Comparison of ENCODE assay signal across 9 cellular contexts in genomic region chr1:84479998-84480397, GRCh38. TPM values are rescaled to one million over a fixed set of nuclear protein-coding genes. Genes with fewer than 3 reads are reported as not detected.
DNase-seq lines count a peak whose midpoint lies in the region; ATAC-seq, FAIRE-seq and TF ChIP-seq lines count a peak whose summit lies in the region.
"Had no signal": no experiment of that assay in that cellular context is flagged by ENCODE, and none has a peak within 500 bp of the region (broad histone marks: within the 10 kb centered on the region; RNA-seq: fewer than 3 reads in every experiment).

No MANE protein-coding gene starts in this region.

- no peaks in the 10 kb centered on the region for H3K9me3 ChIP-seq in mucosa of rectum (ENCODE audit: control insufficient read depth in 2 of 2, low read length in 2 of 2)

- H2AFZ ChIP-seq in KMS-11 (ENCODE audit: low read depth) = peak overlapping the region; percentile 90; the same call in 1 of the 2 replicates

- FAIRE-seq in HTR-8/SVneo (lab: Jason Lieb, UNC) = no peak
- FAIRE-seq: colon had no signal

- H3K36me3 Mint-ChIP-seq in activated CD8-positive, alpha-beta memory T cell treated with anti-CD3 and anti-CD28 coated beads, Interleukin-2, amount 10 ng/mL, durations not matched to agents 7 days and 5 days = peaks cover 39% of the 10 kb centered on the region
- H3K36me3 Mint-ChIP-seq in central memory CD8-positive, alpha-beta T cell (ENCODE audit: insufficient read depth) = peaks cover 35% of the 10 kb centered on the region

- peak overlapping the region; percentile 87 for H3K27ac ChIP-seq in KMS-11
- peak overlapping the region; percentile 88 to 91 for H3K27ac ChIP-seq in mucosa of rectum (ENCODE audit: low read depth in 2 of 2, low read length in 2 of 2)

- H3K4me3 ChIP-seq in KMS-11 (IDR thresholded peaks at IDR 0.05; ENCODE audit: insufficient read depth, low read depth, low read length) = peak overlapping the region; percentile 57
- H3K4me3 ChIP-seq in mucosa of rectum (ENCODE audit: low read length in 2 of 2) = peak overlapping the region; percentile 94 to 98

- H3K4me2 ChIP-seq in KMS-11 = peak overlapping the region; percentile 38

- peaks cover 30% of the 10 kb centered on the region for H3K4me1 Mint-ChIP-seq in activated CD8-positive, alpha-beta memory T cell treated with anti-CD3 and anti-CD28 coated beads, Interleukin-2, amount 10 ng/mL, durations not matched to agents 7 days and 5 days
- H3K4me1 Mint-ChIP-seq in central memory CD8-positive, alpha-beta T cell = peaks cover 43% of the 10 kb centered on the region

- H3K27me3 Mint-ChIP-seq in activated CD8-positive, alpha-beta memory T cell treated with anti-CD3 and anti-CD28 coated beads, Interleukin-2, amount 10 ng/mL, durations not matched to agents 7 days and 5 days = peaks cover 15% of the 10 kb centered on the region
- H3K27me3 Mint-ChIP-seq in central memory CD8-positive, alpha-beta T cell = peaks cover 26% of the 10 kb centered on the region

- peaks cover 7% of the 10 kb centered on the region for H3K9me3 Mint-ChIP-seq in activated CD8-positive, alpha-beta memory T cell treated with anti-CD3 and anti-CD28 coated beads, Interleukin-2, amount 10 ng/mL, durations not matched to agents 7 days and 5 days (ENCODE audit: low read depth)
- no peaks in the 10 kb centered on the region for H3K9me3 Mint-ChIP-seq in central memory CD8-positive, alpha-beta T cell

- TF ChIP-seq CTCF in KMS-11 (conservative IDR thresholded peaks at IDR 0.05; ENCODE audit: low read depth, low read length) = no peak

- H3K36me3 ChIP-seq in KMS-11 (ENCODE audit: insufficient read depth) = no peaks in the 10 kb centered on the region
- H3K36me3 ChIP-seq in mucosa of rectum (ENCODE audit: control insufficient read depth in 2 of 2, insufficient read depth in 2 of 2, low read length in 2 of 2) = peaks cover 9 to 15% of the 10 kb centered on the region in 2 donors

- no peak for DNase-seq in activated CD8-positive, alpha-beta memory T cell treated with anti-CD3 and anti-CD28 coated beads, Interleukin-2, amount 10 ng/mL, durations not matched to agents 7 days and 5 days
- no peak for DNase-seq in activated CD8-positive, alpha-beta memory T cell treated with anti-CD3 and anti-CD28 coated beads for 24 hours
- DNase-seq in central memory CD8-positive, alpha-beta T cell (ENCODE audit: low spot score in 2 of 2) = no peak
- DNase-seq in HTR-8/SVneo (ENCODE audit: insufficient read length, low spot score) = no peak
- DNase-seq in NOMO-1 treated with DMSO at 0.1 percent for 48 hours (lab: John Stamatoyannopoulos, UW; ENCODE audit: unreplicated experiment) = no peak
- no peak for DNase-seq in occipital lobe (lab: John Stamatoyannopoulos, UW)

- H3K79me2 ChIP-seq in KMS-11 (ENCODE audit: insufficient read depth, low read depth) = peaks cover 23% of the 10 kb centered on the region; the same call in 1 of the 2 replicates

- no peak for ATAC-seq in activated CD8-positive, alpha-beta memory T cell treated with anti-CD3 and anti-CD28 coated beads, Interleukin-2, amount 10 ng/mL, durations not matched to agents 7 days and 5 days
- no peak for ATAC-seq in central memory CD8-positive, alpha-beta T cell (replicated peaks; ENCODE audit: extremely low read depth, poor library complexity, severe bottlenecking)

- H3K27me3 ChIP-seq in KMS-11 (ENCODE audit: insufficient read depth, low read depth) (no peaks in the 10 kb centered on the region), mucosa of rectum (ENCODE audit: control insufficient read depth in 2 of 2, insufficient read depth in 2 of 2, low read length in 2 of 2) (peaks cover 11% of the 10 kb centered on the region in 2 donors)

- H3K9ac ChIP-seq in KMS-11 (peak overlapping the region; percentile 74; the same call in 1 of the 2 replicates), mucosa of rectum (ENCODE audit: low read depth in 1 of 2, low read length in 2 of 2) (peak overlapping the region; percentile 84 to 90)

- H3K4me3 Mint-ChIP-seq in activated CD8-positive, alpha-beta memory T cell treated with anti-CD3 and anti-CD28 coated beads, Interleukin-2, amount 10 ng/mL, durations not matched to agents 7 days and 5 days = peak overlapping the region; percentile 92
- peak overlapping the region; percentile 94 for H3K4me3 Mint-ChIP-seq in central memory CD8-positive, alpha-beta T cell

- CTCF ChIA-PET in activated CD8-positive, alpha-beta memory T cell treated with anti-CD3 and anti-CD28 coated beads, Interleukin-2, amount 10 ng/mL, durations not matched to agents 7 days and 5 days (lab: Charles Lee) = interaction anchor here (0.6 to 2.8 kb wide), 9 partner anchors 9 to 465 kb away, joined by 3 to 13 read pairs (median 4); partner anchors contain the start of genes GNG5 and SPATA1

- peak overlapping the region; percentile 94 for H3K27ac Mint-ChIP-seq in activated CD8-positive, alpha-beta memory T cell treated with anti-CD3 and anti-CD28 coated beads, Interleukin-2, amount 10 ng/mL, durations not matched to agents 7 days and 5 days
- peak overlapping the region; percentile 98 for H3K27ac Mint-ChIP-seq in central memory CD8-positive, alpha-beta T cell (ENCODE audit: low read depth)

- H3K4me1 ChIP-seq in KMS-11 (ENCODE audit: low read depth, poor library complexity, severe bottlenecking) (peaks cover 7% of the 10 kb centered on the region), mucosa of rectum (ENCODE audit: control insufficient read depth in 2 of 2, insufficient read depth in 2 of 2, low read length in 2 of 2) (peaks cover 7 to 11% of the 10 kb centered on the region in 2 donors)

- H4K20me1 ChIP-seq in KMS-11 (ENCODE audit: insufficient read depth) = no peaks in the 10 kb centered on the region

RNA-seq across cellular contexts. Expression of gene RPF1, which starts 0.9 kb away (rescaled TPM):
- 10 to 100 TPM; 29.7 to 43.2 TPM for total RNA-seq in activated CD8-positive, alpha-beta memory T cell treated with anti-CD3 and anti-CD28 coated beads, Interleukin-2, amount 10 ng/mL, durations not matched to agents 7 days and 5 days
- 34.5 TPM for total RNA-seq in occipital lobe

RNA-seq across cellular contexts. Expression of gene SPATA1, which starts 26.2 kb away (rescaled TPM):
- total RNA-seq in activated CD8-positive, alpha-beta memory T cell treated with anti-CD3 and anti-CD28 coated beads, Interleukin-2, amount 10 ng/mL, durations not matched to agents 7 days and 5 days = 1 to 10 TPM; 2.1 to 6.1 TPM
- 1.9 TPM for total RNA-seq in occipital lobe

RNA-seq across cellular contexts. Expression of gene GNG5, which starts 26.4 kb away (rescaled TPM):
- 100 to 1,000 TPM; 103 to 114 TPM for total RNA-seq in activated CD8-positive, alpha-beta memory T cell treated with anti-CD3 and anti-CD28 coated beads, Interleukin-2, amount 10 ng/mL, durations not matched to agents 7 days and 5 days
- 2.8 TPM for total RNA-seq in occipital lobe

Comparison
In these comparisons a context has a peak if more than half of its experiments do, and no peak if none do; other contexts are left out.
1. RNA of gene GNG5, which starts 26.4 kb away (total RNA-seq): 103 to 114 TPM in activated CD8-positive, alpha-beta memory T cell treated with anti-CD3 and anti-CD28 coated beads, Interleukin-2, amount 10 ng/mL, durations not matched to agents 7 days and 5 days; 2.8 TPM in occipital lobe (single experiment); every median in the first group is over 10 times any median in the second.